In genomic region chr6:52576392-52577021, GRCh38 we compare ENCODE assay signal across 8 cellular contexts. TPM values are rescaled to one million over a fixed set of nuclear protein-coding genes. Genes with fewer than 3 reads are reported as not detected.
DNase-seq lines count a peak whose midpoint lies in the region; ATAC-seq and TF ChIP-seq lines count a peak whose summit lies in the region.

No MANE protein-coding gene starts in this region.

- H3K27ac ChIP-seq in CD4-positive, alpha-beta memory T cell (ENCODE audit: low read depth, low read length), result peak overlapping the region; percentile 63
- H3K27ac ChIP-seq in OCI-LY3 (ENCODE audit: low read length) (peak overlapping the region; percentile 14; the same call in 1 of the 2 replicates), thoracic aorta (peak overlapping the region; percentile 84 to 85)

- DNase-seq in CD4-positive, alpha-beta memory T cell, result peak in 3 of 5 donors; percentile 58 to 66 (median 61)
- DNase-seq in GM19238 (ENCODE audit: insufficient read length, low spot score) (peak; percentile 63), fibroblast of pulmonary artery (ENCODE audit: low read depth) (peak; percentile 86), neural crest cell (ENCODE audit: low read depth, low spot score) (peak; percentile 54), thoracic aorta (ENCODE audit: low spot score) (no peak)
- DNase-seq in activated T-cell treated with anti-CD3 and anti-CD28 coated beads, Interleukin-2, amount 50 U/mL, for 48 hours, result peak; percentile 69 to 81

- peak overlapping the region; percentile 78 to 95 (median 86) for H3K4me3 Mint-ChIP-seq in CD4-positive, alpha-beta memory T cell
- peak overlapping the region; percentile 89 for H3K4me3 Mint-ChIP-seq in neural crest cell

- peaks cover 35 to 65% (median 44%) of the 10 kb centered on the region in 4 donors for H3K4me1 Mint-ChIP-seq in CD4-positive, alpha-beta memory T cell
- peaks cover 55% of the 10 kb centered on the region for H3K4me1 Mint-ChIP-seq in neural crest cell

- H4K20me1 ChIP-seq in OCI-LY3 (ENCODE audit: insufficient read depth, low read length), result peaks cover 39% of the 10 kb centered on the region

- intact Hi-C loops in CD4-positive, alpha-beta memory T cell (cut with micrococcal nuclease), result loop anchor here (1.0 to 10.0 kb wide), 4 partner anchors 292 to 968 kb away; partner anchors contain the start of genes FBXO9, GCLC, GSTA4 and MCM3

- H3K79me2 ChIP-seq in OCI-LY3 (ENCODE audit: low read length), result peaks cover 53% of the 10 kb centered on the region

- H3K9me3 Mint-ChIP-seq in CD4-positive, alpha-beta memory T cell, result no peaks in the 10 kb centered on the region
- H3K9me3 Mint-ChIP-seq in neural crest cell, result no peaks in the 10 kb centered on the region

- H3K27ac Mint-ChIP-seq in CD4-positive, alpha-beta memory T cell, result peak overlapping the region; percentile 78 to 95 (median 91)
- peak overlapping the region; percentile 88 for H3K27ac Mint-ChIP-seq in neural crest cell (ENCODE audit: unreplicated experiment)

- no peaks in the 10 kb centered on the region for H3K27me3 ChIP-seq in CD4-positive, alpha-beta memory T cell (ENCODE audit: insufficient read depth, low read length)
- H3K27me3 ChIP-seq in OCI-LY3 (ENCODE audit: low read depth, low read length) (no peaks in the 10 kb centered on the region), thoracic aorta (replicated peaks; ENCODE audit: insufficient read depth) (no peaks in the 10 kb centered on the region)

- H3K9me3 ChIP-seq in CD4-positive, alpha-beta memory T cell (ENCODE audit: control insufficient read depth in 1 of 2, low read length in 2 of 2), result no peaks in the 10 kb centered on the region
- no peaks in the 10 kb centered on the region for H3K9me3 ChIP-seq in OCI-LY3 (ENCODE audit: insufficient read depth, low read length)
- no peaks in the 10 kb centered on the region for H3K9me3 ChIP-seq in thoracic aorta

- peaks cover 6 to 11% of the 10 kb centered on the region in 2 donors for H3K36me3 Mint-ChIP-seq in CD4-positive, alpha-beta memory T cell
- H3K36me3 Mint-ChIP-seq in neural crest cell (ENCODE audit: low read depth), result no peaks in the 10 kb centered on the region

- H3K27me3 Mint-ChIP-seq in CD4-positive, alpha-beta memory T cell, result no peaks in the 10 kb centered on the region
- no peaks in the 10 kb centered on the region for H3K27me3 Mint-ChIP-seq in neural crest cell (ENCODE audit: low read depth)

- ATAC-seq in HG03378 (IDR thresholded peaks at IDR 0.05; ENCODE audit: unreplicated experiment) (peak; percentile 47), thoracic aorta (ENCODE audit: insufficient number of reproducible peaks, low FRiP score, low read depth) (peak; percentile 37)

- peak overlapping the region; percentile 19 to 81 for H3K4me3 ChIP-seq in CD4-positive, alpha-beta memory T cell (ENCODE audit: low read length in 2 of 2)
- H3K4me3 ChIP-seq in OCI-LY3 (ENCODE audit: low read length), result peak overlapping the region; percentile 81
- peak overlapping the region; percentile 91 for H3K4me3 ChIP-seq in fibroblast of pulmonary artery (replicated peaks; ENCODE audit: low read depth, low read length)
- H3K4me3 ChIP-seq in thoracic aorta, result peak overlapping the region; percentile 91

- TF ChIP-seq CTCF in OCI-LY3 (IDR thresholded peaks at IDR 0.05; ENCODE audit: low read depth, low read length) (peak; percentile 69), fibroblast of pulmonary artery (IDR thresholded peaks at IDR 0.05; ENCODE audit: low read length, missing control alignments) (peak; percentile 61), neural crest cell (conservative IDR thresholded peaks at IDR 0.05) (peak; percentile 62), thoracic aorta (IDR thresholded peaks at IDR 0.05) (peak; percentile 48)

- POLR2A ChIA-PET in CD4-positive, alpha-beta memory T cell (lab: Charles Lee; ENCODE audit: partially characterized antibody), result interaction anchor here (0.6 to 4.0 kb wide), 9 partner anchors 10 to 396 kb away, joined by 3 to 22 read pairs (median 4); partner anchors contain the start of gene EFHC1

- H3K9ac ChIP-seq in OCI-LY3 (ENCODE audit: low read length), result peak overlapping the region; percentile 78

- H3K4me1 ChIP-seq in CD4-positive, alpha-beta memory T cell (ENCODE audit: insufficient read depth, low read length), result peaks cover 46% of the 10 kb centered on the region
- H3K4me1 ChIP-seq in OCI-LY3 (ENCODE audit: low read length) (peaks cover 44% of the 10 kb centered on the region), thoracic aorta (ENCODE audit: control insufficient read depth in 1 of 2, low read depth in 2 of 2) (peaks cover 24 to 51% of the 10 kb centered on the region in 2 donors)

- peak overlapping the region; percentile 58; the same call in 1 of the 2 replicates for H2AFZ ChIP-seq in OCI-LY3 (ENCODE audit: low read depth, low read length)

- peak overlapping the region; percentile 96 for H3K4me2 ChIP-seq in OCI-LY3 (ENCODE audit: low read length)

- CTCF ChIA-PET in CD4-positive, alpha-beta memory T cell (lab: Charles Lee; ENCODE audit: partially characterized antibody), result interaction anchor here (0.8 to 3.2 kb wide), 9 partner anchors 16 to 294 kb away, joined by 3 to 13 read pairs (median 4); partner anchors contain the start of gene MCM3

- H3K36me3 ChIP-seq in CD4-positive, alpha-beta memory T cell (ENCODE audit: insufficient read depth, low read length), result no peaks in the 10 kb centered on the region
- H3K36me3 ChIP-seq in OCI-LY3 (replicated peaks; ENCODE audit: low read depth, low read length) (peaks cover 10% of the 10 kb centered on the region), thoracic aorta (no peaks in the 10 kb centered on the region)

RNA-seq across cellular contexts. Expression of gene TRAM2, which starts 0.4 kb away (rescaled TPM):
- 10 to 100 TPM; 10.7 to 11.3 TPM for total RNA-seq in CD4-positive, alpha-beta memory T cell
- polyA plus RNA-seq in CD4-positive, alpha-beta memory T cell, result 1 to 10 TPM; 2.7 to 4.3 TPM
- total RNA-seq in neural crest cell (20.2 and 20.4 TPM in 2 replicates), thoracic aorta (10 to 100 TPM; 40.0 to 41.8 TPM)

Comparison
In these comparisons a context has a peak if more than half of its experiments do, and no peak if none do; other contexts are left out.
1. H3K27ac ChIP-seq: peak in every context shown above with its lines; median percentile 84 in thoracic aorta; 63 in CD4-positive, alpha-beta memory T cell; 14 in OCI-LY3.